Comparison of ENCODE assay signal across 12 cellular contexts in the genomic region with DNA sequence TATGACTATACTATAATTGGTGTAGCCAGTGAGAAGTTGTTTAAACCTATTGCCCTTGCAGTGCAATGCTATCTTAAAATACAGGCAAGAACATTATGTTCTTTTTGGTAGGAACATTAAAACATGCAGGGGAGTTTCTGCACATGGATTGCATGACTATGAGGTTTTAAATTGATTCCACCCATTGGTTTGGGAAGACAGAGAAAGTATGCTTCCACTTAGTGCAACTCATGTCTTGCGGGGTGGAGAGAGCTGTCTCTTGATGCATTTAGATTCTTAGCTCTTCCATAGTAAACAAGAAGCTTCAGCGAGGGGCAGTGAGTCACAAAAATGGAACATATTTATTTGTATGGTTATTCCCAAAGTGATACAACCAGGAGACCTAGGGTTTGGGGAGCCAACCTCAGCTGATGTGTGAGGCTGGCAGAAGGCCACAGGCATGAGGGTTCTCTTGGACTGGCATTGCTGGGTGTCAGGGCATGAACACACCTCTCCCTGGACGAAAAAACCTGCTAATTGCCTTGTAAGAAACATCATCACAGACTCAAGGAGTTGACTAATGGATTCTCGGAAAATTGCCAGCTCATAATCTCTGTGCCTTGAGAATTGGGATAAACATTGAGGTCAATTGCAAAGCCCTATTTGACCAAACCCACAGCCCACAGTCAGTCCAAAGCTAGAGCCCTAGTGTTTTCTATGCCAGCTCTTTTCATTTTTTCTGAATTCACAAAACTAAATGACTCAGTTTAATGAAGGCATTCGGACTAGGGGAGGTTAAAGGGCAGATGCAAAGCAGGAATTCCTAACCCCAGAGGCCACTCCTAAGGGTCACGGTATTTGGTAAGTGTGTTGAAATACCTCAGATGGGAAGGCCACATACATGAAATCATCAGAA. TPM values are rescaled to one million over a fixed set of nuclear protein-coding genes. Genes with fewer than 3 reads are reported as not detected.
DNase-seq lines count a peak whose midpoint lies in the region; ATAC-seq, FAIRE-seq and TF ChIP-seq lines count a peak whose summit lies in the region.
"Had no signal": no experiment of that assay in that cellular context is flagged by ENCODE, and none has a peak within 500 bp of the region (broad histone marks: within the 10 kb centered on the region; RNA-seq: fewer than 3 reads in every experiment).

No MANE protein-coding gene starts in this region.

- peaks cover 0 to 15% of the 10 kb centered on the region in 2 donors for H3K4me1 ChIP-seq in left lung

- H3K9me3 ChIP-seq in left lung = no peaks in the 10 kb centered on the region

- FAIRE-seq in GM19239 (lab: Jason Lieb, UNC) = no peak
- FAIRE-seq: H54 had no signal

- DNase-seq in AG09309 (ENCODE audit: low read depth) (peak; percentile 60), HS-27A (ENCODE audit: low read depth) (peak; percentile 12), astrocyte of the cerebellum (ENCODE audit: low read depth) (peak; percentile 55), left lung (no peak), NCI-H2227 treated with DMSO at 0.1 percent for 48 hours (lab: John Stamatoyannopoulos, UW) (no peak), KG1 (lab: John Stamatoyannopoulos, UW) (no peak), pons (ENCODE audit: low spot score) (no peak), GM19239 (ENCODE audit: insufficient read length, low spot score) (no peak)
- DNase-seq: effector CD4-positive, alpha-beta T cell; left colon; stimulated activated CD8-positive, alpha-beta memory T cell treated with anti-CD3 and anti-CD28 coated beads, Interleukin-4, amount 100 ng/mL, for 48 hours had no signal

- TF ChIP-seq CTCF in AG09309 (IDR thresholded peaks at IDR 0.05; ENCODE audit: control insufficient read depth, insufficient read depth, low read depth, low read length, missing control alignments) (no peak), astrocyte of the cerebellum (IDR thresholded peaks at IDR 0.05; ENCODE audit: low read depth, low read length, missing control alignments) (no peak), left lung (IDR thresholded peaks at IDR 0.05) (no peak)

- no peaks in the 10 kb centered on the region for H3K36me3 ChIP-seq in left lung

- H3K27ac ChIP-seq in left lung = peak overlapping the region; percentile 20 to 42

- in situ Hi-C loops in astrocyte of the cerebellum (cut with HindIII; ENCODE audit: low sequenced_read_pairs) = no loop called here

- H3K4me3 ChIP-seq in AG09309 (ENCODE audit: control insufficient read depth, low read depth, low read length) (no peak overlapping the region), astrocyte of the cerebellum (ENCODE audit: low read depth, low read length) (no peak overlapping the region), left lung (no peak overlapping the region)

- no peaks in the 10 kb centered on the region for H3K27me3 ChIP-seq in left lung

- intact Hi-C loops in left lung (cut with DNase I) = no loop called here

- peak; percentile 48 for ATAC-seq in left lung
- ATAC-seq: left colon had no signal

RNA-seq across cellular contexts. Expression of a gene that starts 39.3 kb away (rescaled TPM):
- total RNA-seq in left lung = 1 to 10 TPM in 1 of 2 donors, under 1 TPM in 1; 0.52 to 3.4 TPM

Comparison
In these comparisons a context has a peak if more than half of its experiments do, and no peak if none do; other contexts are left out.
1. DNase-seq: peak in AG09309 (single experiment), HS-27A (single experiment) and astrocyte of the cerebellum (single experiment); none in left lung (0 of 2), NCI-H2227 treated with DMSO at 0.1 percent for 48 hours (single experiment), KG1 (single experiment), pons (single experiment) and GM19239 (single experiment).